Comparison of ENCODE assay signal across 2 cellular contexts in the genomic region with DNA sequence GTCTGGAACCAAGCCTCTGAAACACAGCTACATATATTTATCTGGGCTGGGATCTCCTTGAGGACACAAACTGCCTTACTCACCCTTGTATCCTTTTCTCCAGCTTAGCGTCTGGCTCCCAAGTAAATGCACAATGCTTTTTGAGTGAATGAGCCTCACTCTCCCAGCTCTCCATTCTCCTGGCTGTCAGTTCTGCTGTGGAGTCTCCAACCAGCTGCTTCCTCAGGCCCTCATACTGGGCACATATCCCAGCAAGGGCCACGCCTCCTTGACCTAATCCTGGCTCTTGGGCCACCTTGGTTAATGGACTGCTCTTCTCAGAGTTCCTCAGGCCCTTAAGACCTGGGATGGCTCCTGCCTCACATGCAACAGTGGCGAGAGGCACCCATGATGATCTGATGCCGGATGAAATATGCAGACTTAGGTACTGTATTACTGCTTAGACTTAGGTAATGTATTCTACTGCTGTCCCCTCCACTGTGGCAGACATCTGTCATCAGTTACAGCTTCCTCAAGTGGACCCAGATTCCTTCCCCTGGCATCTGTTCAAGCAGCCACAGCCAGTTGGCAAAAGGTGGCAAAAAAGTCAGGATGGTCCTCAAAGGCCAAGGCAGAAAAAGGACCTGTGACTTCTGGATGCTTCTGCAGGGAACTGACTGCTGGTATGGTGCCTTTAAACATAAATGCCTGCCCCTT.
TF ChIP-seq lines count a peak whose summit lies in the region.

No MANE protein-coding gene starts in this region.

TF ChIP-seq in HepG2, 621 proteins besides CTCF, POLR2A, EP300 and RAD21 (continues in another document):
- no peak for TF ChIP-seq ZFP36L2 (CRISPR knock-in tag; IDR thresholded peaks at IDR 0.05)
- TF ChIP-seq, protein P1, sequence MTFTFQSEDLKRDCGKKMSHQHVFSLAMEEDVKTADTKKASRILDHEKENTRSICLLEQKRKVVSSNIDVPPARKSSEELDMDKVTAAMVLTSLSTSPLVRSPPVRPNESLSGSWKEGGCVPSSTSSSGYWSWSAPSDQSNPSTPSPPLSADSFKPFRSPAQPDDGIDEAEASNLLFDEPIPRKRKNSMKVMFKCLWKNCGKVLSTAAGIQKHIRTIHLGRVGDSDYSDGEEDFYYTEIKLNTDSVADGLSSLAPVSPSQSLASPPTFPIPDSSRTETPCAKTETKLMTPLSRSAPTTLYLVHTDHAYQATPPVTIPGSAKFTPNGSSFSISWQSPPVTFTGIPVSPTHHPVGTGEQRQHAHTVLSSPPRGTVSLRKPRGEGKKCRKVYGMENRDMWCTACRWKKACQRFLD (CRISPR knock-in tag; IDR thresholded peaks at IDR 0.05; ENCODE audit: borderline replicate concordance) = 0 out of 2 replicates have a peak, but pooled peaks have one; percentile 68
- TF ChIP-seq, protein P2, sequence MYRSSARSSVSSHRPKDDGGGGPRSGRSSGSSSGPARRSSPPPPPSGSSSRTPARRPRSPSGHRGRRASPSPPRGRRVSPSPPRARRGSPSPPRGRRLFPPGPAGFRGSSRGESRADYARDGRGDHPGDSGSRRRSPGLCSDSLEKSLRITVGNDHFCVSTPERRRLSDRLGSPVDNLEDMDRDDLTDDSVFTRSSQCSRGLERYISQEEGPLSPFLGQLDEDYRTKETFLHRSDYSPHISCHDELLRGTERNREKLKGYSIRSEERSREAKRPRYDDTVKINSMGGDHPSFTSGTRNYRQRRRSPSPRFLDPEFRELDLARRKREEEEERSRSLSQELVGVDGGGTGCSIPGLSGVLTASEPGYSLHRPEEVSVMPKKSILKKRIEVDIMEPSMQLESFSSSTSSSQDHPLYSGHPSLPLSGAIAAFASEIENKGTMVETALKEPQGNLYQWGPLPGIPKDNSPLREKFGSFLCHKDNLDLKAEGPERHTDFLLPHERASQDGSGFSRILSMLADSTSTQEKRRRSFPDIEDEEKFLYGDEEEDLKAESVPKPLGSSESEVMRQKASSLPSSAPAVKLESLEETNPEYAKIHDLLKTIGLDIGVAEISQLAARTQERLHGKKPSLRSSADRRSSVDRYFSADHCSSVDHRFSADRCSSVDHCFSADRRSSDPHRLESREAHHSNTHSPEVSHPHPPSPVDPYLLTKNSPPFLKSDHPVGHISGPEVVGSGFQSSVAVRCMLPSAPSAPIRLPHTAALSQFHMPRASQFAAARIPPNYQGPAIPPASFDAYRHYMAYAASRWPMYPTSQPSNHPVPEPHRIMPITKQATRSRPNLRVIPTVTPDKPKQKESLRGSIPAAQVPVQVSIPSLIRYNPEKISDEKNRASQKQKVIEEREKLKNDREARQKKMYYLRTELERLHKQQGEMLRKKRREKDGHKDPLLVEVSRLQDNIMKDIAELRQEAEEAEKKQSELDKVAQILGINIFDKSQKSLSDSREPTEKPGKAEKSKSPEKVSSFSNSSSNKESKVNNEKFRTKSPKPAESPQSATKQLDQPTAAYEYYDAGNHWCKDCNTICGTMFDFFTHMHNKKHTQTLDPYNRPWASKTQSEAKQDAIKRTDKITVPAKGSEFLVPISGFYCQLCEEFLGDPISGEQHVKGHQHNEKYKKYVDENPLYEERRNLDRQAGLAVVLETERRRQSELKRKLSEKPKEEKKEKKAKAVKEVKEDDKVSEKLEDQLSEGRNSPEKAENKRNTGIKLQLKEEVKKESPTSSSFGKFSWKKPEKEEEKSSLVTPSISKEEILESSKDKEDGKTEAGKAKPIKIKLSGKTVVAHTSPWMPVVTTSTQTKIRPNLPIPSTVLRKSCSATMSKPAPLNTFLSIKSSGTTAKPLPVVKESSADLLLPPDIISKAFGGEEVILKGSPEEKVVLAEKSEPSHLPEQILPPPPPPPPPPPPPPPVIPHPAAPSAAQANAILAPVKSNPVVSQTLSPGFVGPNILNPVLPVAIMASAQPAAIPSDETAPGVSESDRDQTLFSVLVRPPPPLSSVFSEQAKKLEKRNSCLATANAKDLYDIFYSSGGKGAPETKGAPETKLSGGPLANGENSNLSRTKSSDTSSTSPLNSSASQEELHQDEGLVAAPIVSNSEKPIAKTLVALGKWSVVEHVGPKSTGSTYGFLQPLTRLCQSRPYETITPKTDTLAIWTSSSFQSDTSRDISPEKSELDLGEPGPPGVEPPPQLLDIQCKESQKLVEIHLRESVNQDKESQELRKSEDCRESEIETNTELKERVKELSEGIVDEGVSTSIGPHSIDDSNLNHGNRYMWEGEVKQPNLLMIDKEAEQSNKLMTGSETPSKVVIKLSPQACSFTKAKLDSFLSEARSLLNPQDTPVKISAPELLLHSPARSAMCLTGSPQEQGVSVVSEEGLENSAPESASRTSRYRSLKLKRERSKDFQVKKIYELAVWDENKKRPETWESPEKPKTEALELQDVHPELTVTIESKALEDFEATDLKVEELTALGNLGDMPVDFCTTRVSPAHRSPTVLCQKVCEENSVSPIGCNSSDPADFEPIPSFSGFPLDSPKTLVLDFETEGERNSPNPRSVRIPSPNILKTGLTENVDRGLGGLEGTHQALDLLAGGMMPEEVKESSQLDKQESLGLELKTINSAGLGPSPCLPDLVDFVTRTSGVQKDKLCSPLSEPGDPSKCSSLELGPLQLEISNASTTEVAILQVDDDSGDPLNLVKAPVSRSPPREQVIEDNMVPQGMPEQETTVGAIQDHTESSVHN (CRISPR knock-in tag; IDR thresholded peaks at IDR 0.05) = 0 out of 2 replicates have a peak, but pooled peaks have one; percentile 70
- TF ChIP-seq, protein P3, sequence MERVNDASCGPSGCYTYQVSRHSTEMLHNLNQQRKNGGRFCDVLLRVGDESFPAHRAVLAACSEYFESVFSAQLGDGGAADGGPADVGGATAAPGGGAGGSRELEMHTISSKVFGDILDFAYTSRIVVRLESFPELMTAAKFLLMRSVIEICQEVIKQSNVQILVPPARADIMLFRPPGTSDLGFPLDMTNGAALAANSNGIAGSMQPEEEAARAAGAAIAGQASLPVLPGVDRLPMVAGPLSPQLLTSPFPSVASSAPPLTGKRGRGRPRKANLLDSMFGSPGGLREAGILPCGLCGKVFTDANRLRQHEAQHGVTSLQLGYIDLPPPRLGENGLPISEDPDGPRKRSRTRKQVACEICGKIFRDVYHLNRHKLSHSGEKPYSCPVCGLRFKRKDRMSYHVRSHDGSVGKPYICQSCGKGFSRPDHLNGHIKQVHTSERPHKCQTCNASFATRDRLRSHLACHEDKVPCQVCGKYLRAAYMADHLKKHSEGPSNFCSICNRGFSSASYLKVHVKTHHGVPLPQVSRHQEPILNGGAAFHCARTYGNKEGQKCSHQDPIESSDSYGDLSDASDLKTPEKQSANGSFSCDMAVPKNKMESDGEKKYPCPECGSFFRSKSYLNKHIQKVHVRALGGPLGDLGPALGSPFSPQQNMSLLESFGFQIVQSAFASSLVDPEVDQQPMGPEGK (CRISPR knock-in tag; IDR thresholded peaks at IDR 0.05) = 0 out of 2 replicates have a peak, but pooled peaks have one; percentile 13
- TF ChIP-seq NKX3-1 (CRISPR knock-in tag; IDR thresholded peaks at IDR 0.05) = no peak
- peak; percentile 47; the same call in 1 of the 2 replicates for TF ChIP-seq ZNF605 (CRISPR knock-in tag; IDR thresholded peaks at IDR 0.05)
- peak; percentile 42; the same call in 1 of the 2 replicates for TF ChIP-seq MED13 (CRISPR knock-in tag; IDR thresholded peaks at IDR 0.05)
- TF ChIP-seq ZNF572 (CRISPR knock-in tag; IDR thresholded peaks at IDR 0.05) = 0 out of 2 replicates have a peak, but pooled peaks have one; percentile 70
- TF ChIP-seq ZNF619 (CRISPR knock-in tag; IDR thresholded peaks at IDR 0.05) = peak; percentile 38; the same call in 1 of the 2 replicates

TF ChIP-seq in HEK293T, 16 proteins besides CTCF, POLR2A, EP300 and RAD21:
- TF ChIP-seq SP1 (IDR thresholded peaks at IDR 0.05) (no peak), FOXA1 (IDR thresholded peaks at IDR 0.05) (no peak), L3MBTL2 (conservative IDR thresholded peaks at IDR 0.05) (no peak), FOXK2 (IDR thresholded peaks at IDR 0.05) (no peak), HDGF (IDR thresholded peaks at IDR 0.05; ENCODE audit: borderline replicate concordance) (no peak)
